ENCODE assay signal across 20 cellular contexts in the genomic region with DNA sequence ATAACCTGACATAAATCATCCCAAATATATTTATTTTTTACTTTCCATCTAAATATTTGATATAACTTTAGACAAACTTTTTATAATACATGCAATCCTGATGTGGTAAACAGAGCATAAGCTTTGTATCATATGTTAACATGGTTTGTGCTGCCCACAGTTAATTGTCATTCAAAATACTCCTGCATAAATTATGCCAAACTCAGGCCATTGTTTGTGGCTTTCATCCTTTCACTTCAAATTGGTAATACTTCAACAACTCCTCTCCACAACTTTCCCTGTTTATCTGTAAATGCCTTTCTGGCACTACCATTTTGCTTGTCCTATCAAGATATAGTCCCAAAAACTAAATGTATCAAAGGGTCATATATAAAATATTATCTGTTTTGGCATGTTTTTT.
A peak's percentile ranks its signal among the peaks of the same experiment; 100 is the strongest.
DNase-seq lines count a peak whose midpoint lies in the region; ATAC-seq, FAIRE-seq and TF ChIP-seq lines count a peak whose summit lies in the region.
"Had no signal": no experiment of that assay in that cellular context is flagged by ENCODE, and none has a peak within 500 bp of the region (broad histone marks: within the 10 kb centered on the region; RNA-seq: fewer than 3 reads in every experiment).

No MANE protein-coding gene starts in this region.

- H3K9ac ChIP-seq in HUES48 (ENCODE audit: low read depth, low read length) (no peak overlapping the region), H1 (replicated peaks in 1 of 4; ENCODE audit: extremely low read depth in 1 of 4, low read depth in 3 of 4, low read length in 3 of 4) (no peak overlapping the region), iPS-20b (ENCODE audit: low read depth, low read length) (no peak overlapping the region; the same call in 1 of the 2 replicates)

- H2BK120ac ChIP-seq in H1 (replicated peaks; ENCODE audit: low read depth, low read length), result no peak overlapping the region

- no peak overlapping the region for H2AFZ ChIP-seq in H1 (ENCODE audit: low read length)

- no peak overlapping the region for H2AK5ac ChIP-seq in H1 (ENCODE audit: low read depth, low read length)

- no peak overlapping the region for H2BK12ac ChIP-seq in H1 (ENCODE audit: low read depth, low read length)

- DNase-seq in H1 (ENCODE audit: low read depth in 1 of 2, low spot score in 2 of 2), result no peak
- DNase-seq in breast epithelium (ENCODE audit: low spot score in 2 of 2), result no peak
- DNase-seq in T-helper 9 cell, result no peak
- DNase-seq: AML-193; Caco-2; CD4-positive, alpha-beta T cell; DMS153; DMS79; GDM1; GOT3; KG1 had no signal

- H3K23ac ChIP-seq in H1 (ENCODE audit: insufficient read length), result no peak overlapping the region

- H3K4me1 ChIP-seq in HUES48 (ENCODE audit: control insufficient read depth, insufficient read depth, low read length), result peaks cover 15% of the 10 kb centered on the region
- H3K4me1 ChIP-seq in H1 (replicated peaks in 1 of 4; ENCODE audit: control insufficient read depth in 3 of 4, insufficient read depth in 4 of 4, low read length in 3 of 4), result peaks cover 0 to 9% (median 2%) of the 10 kb centered on the region in 4 experiments; a peak in 3 of 7 replicates
- H3K4me1 ChIP-seq in iPS-20b (ENCODE audit: insufficient read depth, low read length), result peaks cover 11% of the 10 kb centered on the region; the same call in 1 of the 2 replicates
- no peaks in the 10 kb centered on the region for H3K4me1 ChIP-seq in breast epithelium
- H3K4me1 ChIP-seq: Caco-2 had no signal

- FAIRE-seq in H1 (lab: Jason Lieb, UNC), result no peak
- FAIRE-seq: A204.1, GM12892, GM18507 had no signal

- H3K18ac ChIP-seq in H1 (ENCODE audit: extremely low read depth, low read length), result no peak overlapping the region

- no peaks in the 10 kb centered on the region for H3K79me1 ChIP-seq in H1 (ENCODE audit: low read depth, low read length)

- H3K4me3 ChIP-seq in HUES48 (ENCODE audit: low read depth, low read length) (no peak overlapping the region), H1 (ENCODE audit: extremely low read depth in 1 of 4, insufficient read depth in 2 of 4, low read depth in 3 of 4, low read length in 4 of 4) (peak overlapping the region in 1 of 4 experiments; percentile 14; a peak in 1 of 8 replicates), iPS-20b (ENCODE audit: low read length) (peak overlapping the region; percentile 6; the same call in 1 of the 2 replicates), breast epithelium (no peak overlapping the region)
- H3K4me3 ChIP-seq: HAP-1 had no signal

- no peak for TF ChIP-seq RAD21 in H1 (IDR thresholded peaks at IDR 0.05 in 1 of 2, conservative IDR thresholded peaks at IDR 0.05 in 1 of 2; ENCODE audit: low read depth in 2 of 2, low read length in 2 of 2)

- CTCF ChIA-PET in H1 (lab: Charles Lee; ENCODE audit: partially characterized antibody), result no interaction called here

- H3K4ac ChIP-seq in H1 (replicated peaks; ENCODE audit: insufficient read length, low read depth, low read length), result no peak overlapping the region

- ATAC-seq in HG03571 (IDR thresholded peaks at IDR 0.05; ENCODE audit: unreplicated experiment), result no peak

- H3K36me3 ChIP-seq in HUES48 (ENCODE audit: control insufficient read depth, insufficient read depth, low read length), result no peaks in the 10 kb centered on the region
- H3K36me3 ChIP-seq in H1 (ENCODE audit: control insufficient read depth in 2 of 4, insufficient read depth in 4 of 4, low read length in 3 of 4), result no peaks in the 10 kb centered on the region
- no peaks in the 10 kb centered on the region for H3K36me3 ChIP-seq in iPS-20b (ENCODE audit: insufficient read depth, low read depth, low read length)
- H3K36me3 ChIP-seq in breast epithelium, result no peaks in the 10 kb centered on the region
- H3K36me3 ChIP-seq: HAP-1 had no signal

- POLR2A ChIA-PET in H1 (lab: Charles Lee; ENCODE audit: partially characterized antibody), result no interaction called here

- no peak overlapping the region for H2BK20ac ChIP-seq in H1 (ENCODE audit: low read length)

- TF ChIP-seq EP300 in H1 (IDR thresholded peaks at IDR 0.05; ENCODE audit: borderline replicate concordance in 1 of 2, low read depth in 2 of 2, low read length in 2 of 2), result no peak

- H3K27me3 ChIP-seq in HUES48 (ENCODE audit: control insufficient read depth, insufficient read depth, low read length) (no peaks in the 10 kb centered on the region), H1 (replicated peaks in 1 of 4; ENCODE audit: control insufficient read depth in 3 of 4, extremely low read depth in 1 of 4, insufficient read depth in 3 of 4, low read length in 3 of 4) (no peaks in the 10 kb centered on the region), iPS-20b (ENCODE audit: insufficient read depth, low read length) (no peaks in the 10 kb centered on the region), breast epithelium (no peaks in the 10 kb centered on the region)

- no peak overlapping the region for H4K8ac ChIP-seq in H1 (ENCODE audit: extremely low read depth, insufficient read depth, low read length)

- H3K23me2 ChIP-seq in H1 (ENCODE audit: low read depth, low read length), result no peaks in the 10 kb centered on the region

- no peak overlapping the region for H3K14ac ChIP-seq in H1 (ENCODE audit: insufficient read length)

- no peaks in the 10 kb centered on the region for H3K79me2 ChIP-seq in H1 (ENCODE audit: control insufficient read depth in 1 of 2, insufficient read depth in 2 of 2, low read length in 2 of 2)

- H4K5ac ChIP-seq in H1 (ENCODE audit: insufficient read length, low read depth, low read length), result peak overlapping the region; percentile 19

- intact Hi-C loops in breast epithelium (cut with DNase I; ENCODE audit: low total_unique reads), result no loop called here

- no peak overlapping the region for H2BK5ac ChIP-seq in H1 (ENCODE audit: low read depth, low read length)

- no peak for TF ChIP-seq CTCF in H1 (IDR thresholded peaks at IDR 0.05; ENCODE audit: control extremely low read depth in 1 of 3, insufficient read depth in 1 of 3, low read depth in 1 of 3, low read length in 3 of 3)
- TF ChIP-seq CTCF in breast epithelium (IDR thresholded peaks at IDR 0.05), result no peak

- TF ChIP-seq POLR2A in H1 (IDR thresholded peaks at IDR 0.05; ENCODE audit: control extremely low read depth in 1 of 2, low read depth in 2 of 2, low read length in 2 of 2), result no peak
- TF ChIP-seq POLR2A in breast epithelium (IDR thresholded peaks at IDR 0.05), result no peak

- H4K91ac ChIP-seq in H1 (replicated peaks; ENCODE audit: insufficient read length, low read length), result no peak overlapping the region

- H3K56ac ChIP-seq in H1 (replicated peaks; ENCODE audit: insufficient read length, low read depth, low read length), result no peak overlapping the region

- H2BK15ac ChIP-seq in H1 (ENCODE audit: low read length), result no peak overlapping the region

- peak overlapping the region in 1 of 2 experiments; percentile 1; a peak in 1 of 4 replicates for H3K4me2 ChIP-seq in H1 (ENCODE audit: insufficient read depth in 1 of 2, low read depth in 2 of 2, low read length in 2 of 2)

- H3K27ac ChIP-seq in HUES48 (ENCODE audit: low read depth, low read length) (peak overlapping the region; percentile 37), H1 (ENCODE audit: low read depth, low read length) (no peak overlapping the region), iPS-20b (ENCODE audit: low read length) (peak overlapping the region; percentile 27), breast epithelium (no peak overlapping the region)
- H3K27ac ChIP-seq: C4-2B, HL-60 had no signal

- H3K9me3 ChIP-seq in HUES48 (ENCODE audit: control insufficient read depth, insufficient read depth, low read length), result no peaks in the 10 kb centered on the region
- H3K9me3 ChIP-seq in H1 (ENCODE audit: insufficient read depth in 2 of 2, low read depth in 1 of 2, low read length in 1 of 2), result no peaks in the 10 kb centered on the region
- H3K9me3 ChIP-seq in iPS-20b (ENCODE audit: insufficient read depth, low read depth, low read length), result no peaks in the 10 kb centered on the region
- peaks cover 0 to 16% of the 10 kb centered on the region in 2 donors for H3K9me3 ChIP-seq in breast epithelium
- H3K9me3 ChIP-seq: Caco-2, HAP-1 had no signal

- no peaks in the 10 kb centered on the region for H4K20me1 ChIP-seq in H1 (replicated peaks in 1 of 2; ENCODE audit: control insufficient read depth in 1 of 2, insufficient read depth in 2 of 2, low read length in 2 of 2)

TF ChIP-seq in H1, 55 proteins besides CTCF, POLR2A, EP300 and RAD21:
- TF ChIP-seq POU5F1 (IDR thresholded peaks at IDR 0.05; ENCODE audit: low read depth, low read length), result peak; percentile 93
- no peak for TF ChIP-seq EZH2 (IDR thresholded peaks at IDR 0.05; ENCODE audit: low read depth, low read length, severe bottlenecking)
TF ChIP-seq in H1: peak in this region for 1.

Comparison
In these comparisons a context has a peak if more than half of its experiments do, and no peak if none do; other contexts are left out.
1. H3K27ac ChIP-seq: peak in HUES48 (single experiment) and iPS-20b (single experiment); none in H1 (single experiment) and breast epithelium (0 of 2).